In the genomic region with DNA sequence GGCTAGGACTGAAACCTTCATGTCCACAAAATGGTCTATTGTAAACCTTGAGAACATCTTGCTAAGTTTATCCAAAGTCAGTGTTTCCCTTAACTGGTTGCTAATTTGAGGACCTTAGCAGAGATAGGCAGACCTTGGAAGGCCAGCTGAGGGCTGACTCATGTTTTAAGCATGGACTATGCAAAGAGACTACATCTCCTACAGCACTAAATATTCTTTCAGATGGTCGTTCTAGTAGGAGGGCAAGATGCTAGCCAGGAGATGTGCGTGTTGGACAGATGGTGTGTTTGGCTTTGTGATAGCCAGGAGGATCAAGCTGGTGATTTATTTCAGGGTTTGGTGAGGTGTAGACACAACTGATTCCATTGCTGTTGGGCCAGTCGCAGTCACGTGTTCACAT, we compare ENCODE assay signal across 15 cellular contexts.
A peak's percentile ranks its signal among the peaks of the same experiment; 100 is the strongest.
DNase-seq lines count a peak whose midpoint lies in the region; ATAC-seq, FAIRE-seq and TF ChIP-seq lines count a peak whose summit lies in the region.
"Had no signal": no experiment of that assay in that cellular context is flagged by ENCODE, and none has a peak within 500 bp of the region (broad histone marks: within the 10 kb centered on the region; RNA-seq: fewer than 3 reads in every experiment).

No MANE protein-coding gene starts in this region.

- H3K9me3 ChIP-seq in H1 (ENCODE audit: insufficient read depth in 2 of 2, low read depth in 1 of 2, low read length in 1 of 2) (no peaks in the 10 kb centered on the region), Peyer's patch (no peaks in the 10 kb centered on the region)

- TF ChIP-seq POLR2A in H1 (IDR thresholded peaks at IDR 0.05; ENCODE audit: control extremely low read depth in 1 of 2, low read depth in 2 of 2, low read length in 2 of 2) (no peak), Peyer's patch (IDR thresholded peaks at IDR 0.05) (no peak)

- H2BK5ac ChIP-seq in H1 (ENCODE audit: low read depth, low read length) (no peak overlapping the region), mesendoderm (ENCODE audit: low read length) (no peak overlapping the region)

- no peak overlapping the region for H2AK5ac ChIP-seq in H1 (ENCODE audit: low read depth, low read length)
- no peak overlapping the region for H2AK5ac ChIP-seq in mesendoderm (ENCODE audit: low read length)

- POLR2A ChIA-PET in AG04449 (lab: Yijun Ruan, JAX) = interaction anchor here (0.7 to 1.2 kb wide), 4 partner anchors 25 to 76 kb away, joined by 3 read pairs; a partner anchor contains a TSS
- POLR2A ChIA-PET in H1 (lab: Charles Lee; ENCODE audit: partially characterized antibody) = interaction anchor here (1.3 kb wide), 1 partner anchor 16 kb away, joined by 3 read pairs; no protein-coding TSS in a partner anchor

- no peak for ATAC-seq in HG02870 (IDR thresholded peaks at IDR 0.05; ENCODE audit: unreplicated experiment)

- no peak for TF ChIP-seq EP300 in H1 (IDR thresholded peaks at IDR 0.05; ENCODE audit: borderline replicate concordance in 1 of 2, low read depth in 2 of 2, low read length in 2 of 2)

- no peak overlapping the region for H3K4me3 ChIP-seq in AG04449 (ENCODE audit: low read depth, low read length)
- no peak overlapping the region for H3K4me3 ChIP-seq in H1 (ENCODE audit: extremely low read depth in 1 of 4, insufficient read depth in 2 of 4, low read depth in 3 of 4, low read length in 4 of 4)
- no peak overlapping the region for H3K4me3 ChIP-seq in mesendoderm (ENCODE audit: low read length)
- no peak overlapping the region for H3K4me3 ChIP-seq in Peyer's patch
- H3K4me3 ChIP-seq: skin epidermis had no signal

- DNase-seq in AG04449 (ENCODE audit: low read depth, low spot score) (peak; percentile 72), NCI-H524 (lab: John Stamatoyannopoulos, UW) (peak; percentile 58 to 78), H1 (ENCODE audit: low read depth in 1 of 2, low spot score in 2 of 2) (no peak), mesendoderm (peak; percentile 33), T-helper 9 cell (no peak), Peyer's patch (no peak)
- DNase-seq in activated CD4-positive, alpha-beta T cell treated with anti-CD3 and anti-CD28 coated beads for 4 hours = no peak
- DNase-seq: activated CD4-positive, CD25-positive, alpha-beta regulatory T cell treated with anti-CD3 and anti-CD28 coated beads, Interleukin-2, amount 50 U/mL, for 72 hours; activated naive CD4-positive, alpha-beta T cell treated with anti-CD3 and anti-CD28 coated beads for 36 hours; AML-193; NCI-H2081; stimulated activated CD8-positive, alpha-beta memory T cell treated with anti-CD3 and anti-CD28 coated beads, Interleukin-4, amount 100 ng/mL, for 48 hours had no signal

- H3K79me2 ChIP-seq in H1 (ENCODE audit: control insufficient read depth in 1 of 2, insufficient read depth in 2 of 2, low read length in 2 of 2) (no peaks in the 10 kb centered on the region), mesendoderm (ENCODE audit: control insufficient read depth, insufficient read depth, low read length) (no peaks in the 10 kb centered on the region)

- FAIRE-seq in H1 (lab: Jason Lieb, UNC) = no peak
- FAIRE-seq: endometrium had no signal

- H3K4me2 ChIP-seq in H1 (ENCODE audit: insufficient read depth in 1 of 2, low read depth in 2 of 2, low read length in 2 of 2) (no peak overlapping the region), mesendoderm (ENCODE audit: low read length) (no peak overlapping the region)

- H4K91ac ChIP-seq in H1 (replicated peaks; ENCODE audit: insufficient read length, low read length) = no peak overlapping the region

- H2BK12ac ChIP-seq in H1 (ENCODE audit: low read depth, low read length) = 0 out of 2 replicates have a peak overlapping the region, but pooled peaks have one; percentile 64

- no peak overlapping the region for H3K23ac ChIP-seq in H1 (ENCODE audit: insufficient read length)
- no peak overlapping the region for H3K23ac ChIP-seq in mesendoderm (ENCODE audit: low read length)

- H4K8ac ChIP-seq in H1 (ENCODE audit: extremely low read depth, insufficient read depth, low read length) = no peak overlapping the region
- H4K8ac ChIP-seq in mesendoderm (ENCODE audit: low read depth, low read length) = no peak overlapping the region

- WGBS in H1 (ENCODE audit: extremely low coverage in 1 of 2, insufficient coverage in 1 of 2, insufficient read length in 1 of 2, insufficient replicate concordance in 2 of 2, low coverage in 1 of 2, low lambda C conversion rate in 2 of 2, missing lambda C conversion rate in 1 of 2), 2 experiments = 89% methylated on average over 4 of the region's 4 CpGs; no CpG with 5 or more reads in 1 of the 2 experiments
- no CpG with 5 or more reads among the region's 4 CpGs for whole genome bisulfite sequencing in mesendoderm (ENCODE audit: extremely low coverage, insufficient coverage, low lambda C conversion rate)

- H4K5ac ChIP-seq in H1 (ENCODE audit: insufficient read length, low read depth, low read length) (no peak overlapping the region), mesendoderm (ENCODE audit: low read length) (no peak overlapping the region)

- no peak overlapping the region for H3K14ac ChIP-seq in H1 (ENCODE audit: insufficient read length)

- peaks cover 0 to 16% (median 8%) of the 10 kb centered on the region in 4 experiments; a peak in 4 of 8 replicates for H3K36me3 ChIP-seq in H1 (ENCODE audit: control insufficient read depth in 2 of 4, insufficient read depth in 4 of 4, low read length in 3 of 4)
- H3K36me3 ChIP-seq in mesendoderm (ENCODE audit: control insufficient read depth, insufficient read depth, low read length) = peaks cover 1% of the 10 kb centered on the region
- no peaks in the 10 kb centered on the region for H3K36me3 ChIP-seq in Peyer's patch

- H2BK120ac ChIP-seq in H1 (replicated peaks; ENCODE audit: low read depth, low read length) = no peak overlapping the region
- H2BK120ac ChIP-seq in mesendoderm (ENCODE audit: low read depth, low read length) = no peak overlapping the region

- H3K4me1 ChIP-seq in H1 (replicated peaks in 1 of 4; ENCODE audit: control insufficient read depth in 3 of 4, insufficient read depth in 4 of 4, low read length in 3 of 4) (peaks cover 0 to 2% (median 1%) of the 10 kb centered on the region in 4 experiments; a peak in 3 of 7 replicates), mesendoderm (ENCODE audit: control insufficient read depth, low read depth, low read length) (no peaks in the 10 kb centered on the region), Peyer's patch (peaks cover 0 to 21% (median 0%) of the 10 kb centered on the region in 4 donors)

- H3K4ac ChIP-seq in H1 (replicated peaks; ENCODE audit: insufficient read length, low read depth, low read length) (no peak overlapping the region), mesendoderm (ENCODE audit: low read depth, low read length) (no peak overlapping the region)

- H2BK15ac ChIP-seq in H1 (ENCODE audit: low read length) = no peak overlapping the region
- H2BK15ac ChIP-seq in mesendoderm (replicated peaks; ENCODE audit: low read depth) = no peak overlapping the region

- H3K27ac ChIP-seq in H1 (ENCODE audit: low read depth, low read length) (no peak overlapping the region), mesendoderm (ENCODE audit: low read depth, low read length) (no peak overlapping the region), Peyer's patch (peak overlapping the region in 2 of 4 donors; percentile 30 to 70)
- H3K27ac ChIP-seq: skin epidermis had no signal

- H3K79me1 ChIP-seq in H1 (ENCODE audit: low read depth, low read length) = no peaks in the 10 kb centered on the region
- no peaks in the 10 kb centered on the region for H3K79me1 ChIP-seq in mesendoderm (ENCODE audit: low read length)

- TF ChIP-seq CTCF in AG04449 (IDR thresholded peaks at IDR 0.05; ENCODE audit: insufficient read depth, low read length, missing control alignments) (no peak), H1 (IDR thresholded peaks at IDR 0.05; ENCODE audit: control extremely low read depth in 1 of 3, insufficient read depth in 1 of 3, low read depth in 1 of 3, low read length in 3 of 3) (no peak), Peyer's patch (IDR thresholded peaks at IDR 0.05) (no peak)

- H3K27me3 ChIP-seq in H1 (replicated peaks in 1 of 4; ENCODE audit: control insufficient read depth in 3 of 4, extremely low read depth in 1 of 4, insufficient read depth in 3 of 4, low read length in 3 of 4) = peaks cover 0 to 4% (median 0%) of the 10 kb centered on the region in 4 experiments; a peak in 2 of 7 replicates
- H3K27me3 ChIP-seq in mesendoderm (ENCODE audit: insufficient read depth, low read length, poor library complexity) = no peaks in the 10 kb centered on the region
- H3K27me3 ChIP-seq in Peyer's patch = no peaks in the 10 kb centered on the region

- no peak overlapping the region for H3K18ac ChIP-seq in H1 (ENCODE audit: extremely low read depth, low read length)
- H3K18ac ChIP-seq in mesendoderm (ENCODE audit: low read length) = no peak overlapping the region

- CTCF ChIA-PET in AG04449 (lab: Yijun Ruan, JAX) = interaction anchor here (0.8 to 2.1 kb wide), 9 partner anchors 10 to 1434 kb away, joined by 3 to 7 read pairs (median 3); no protein-coding TSS in a partner anchor
- CTCF ChIA-PET in H1 (lab: Charles Lee; ENCODE audit: partially characterized antibody) = interaction anchor here (0.7 to 4.1 kb wide), 6 partner anchors 12 to 168 kb away, joined by 3 to 15 read pairs (median 4); no protein-coding TSS in a partner anchor

- no peaks in the 10 kb centered on the region for H3K23me2 ChIP-seq in H1 (ENCODE audit: low read depth, low read length)

- no peak overlapping the region for H2BK20ac ChIP-seq in H1 (ENCODE audit: low read length)

- no peak overlapping the region for H2AFZ ChIP-seq in H1 (ENCODE audit: low read length)

- H3K9ac ChIP-seq in H1 (replicated peaks in 1 of 4; ENCODE audit: extremely low read depth in 1 of 4, low read depth in 3 of 4, low read length in 3 of 4) = no peak overlapping the region
- no peak overlapping the region for H3K9ac ChIP-seq in mesendoderm (ENCODE audit: low read length)

- H3K56ac ChIP-seq in H1 (replicated peaks; ENCODE audit: insufficient read length, low read depth, low read length) (no peak overlapping the region), mesendoderm (ENCODE audit: low read length) (no peak overlapping the region)

- no peaks in the 10 kb centered on the region for H4K20me1 ChIP-seq in H1 (replicated peaks in 1 of 2; ENCODE audit: control insufficient read depth in 1 of 2, insufficient read depth in 2 of 2, low read length in 2 of 2)

- no peak for TF ChIP-seq RAD21 in H1 (IDR thresholded peaks at IDR 0.05 in 1 of 2, conservative IDR thresholded peaks at IDR 0.05 in 1 of 2; ENCODE audit: low read depth in 2 of 2, low read length in 2 of 2)

TF ChIP-seq in H1, 55 proteins besides CTCF, POLR2A, EP300 and RAD21 (continues in another document):
- TF ChIP-seq POLR2AphosphoS5 (IDR thresholded peaks at IDR 0.05; ENCODE audit: low read depth, low read length) = no peak
- no peak for TF ChIP-seq POU5F1 (IDR thresholded peaks at IDR 0.05; ENCODE audit: low read depth, low read length)
- no peak for TF ChIP-seq TEAD4 (IDR thresholded peaks at IDR 0.05; ENCODE audit: low read depth, low read length)
- TF ChIP-seq ZNF274 (IDR thresholded peaks at IDR 0.05; ENCODE audit: borderline replicate concordance, extremely low read depth, low read length) = no peak
- TF ChIP-seq JUND (IDR thresholded peaks at IDR 0.05; ENCODE audit: low read length) = no peak
- no peak for TF ChIP-seq NRF1 (IDR thresholded peaks at IDR 0.05; ENCODE audit: low read depth, low read length)

Comparison
In these comparisons a context has a peak if more than half of its experiments do, and no peak if none do; other contexts are left out.
1. DNase-seq: peak in AG04449 (single experiment), NCI-H524 (2 of 2) and mesendoderm (single experiment); none in H1 (0 of 2), activated CD4-positive, alpha-beta T cell treated with anti-CD3 and anti-CD28 coated beads for 4 hours (0 of 2), T-helper 9 cell (single experiment) and Peyer's patch (0 of 3).